ENCODE assay signal across 1 cellular context in genomic region chr7:6166443-6166871, GRCh38.
TF ChIP-seq lines count a peak whose summit lies in the region.

No MANE protein-coding gene starts in this region.

TF ChIP-seq in H1, 55 proteins besides CTCF, POLR2A, EP300 and RAD21 (continued from another document):
- TF ChIP-seq KDM1A (IDR thresholded peaks at IDR 0.05; ENCODE audit: borderline replicate concordance, low read length): no peak
